Comparison of ENCODE assay signal across 1 cellular context in the genomic region with DNA sequence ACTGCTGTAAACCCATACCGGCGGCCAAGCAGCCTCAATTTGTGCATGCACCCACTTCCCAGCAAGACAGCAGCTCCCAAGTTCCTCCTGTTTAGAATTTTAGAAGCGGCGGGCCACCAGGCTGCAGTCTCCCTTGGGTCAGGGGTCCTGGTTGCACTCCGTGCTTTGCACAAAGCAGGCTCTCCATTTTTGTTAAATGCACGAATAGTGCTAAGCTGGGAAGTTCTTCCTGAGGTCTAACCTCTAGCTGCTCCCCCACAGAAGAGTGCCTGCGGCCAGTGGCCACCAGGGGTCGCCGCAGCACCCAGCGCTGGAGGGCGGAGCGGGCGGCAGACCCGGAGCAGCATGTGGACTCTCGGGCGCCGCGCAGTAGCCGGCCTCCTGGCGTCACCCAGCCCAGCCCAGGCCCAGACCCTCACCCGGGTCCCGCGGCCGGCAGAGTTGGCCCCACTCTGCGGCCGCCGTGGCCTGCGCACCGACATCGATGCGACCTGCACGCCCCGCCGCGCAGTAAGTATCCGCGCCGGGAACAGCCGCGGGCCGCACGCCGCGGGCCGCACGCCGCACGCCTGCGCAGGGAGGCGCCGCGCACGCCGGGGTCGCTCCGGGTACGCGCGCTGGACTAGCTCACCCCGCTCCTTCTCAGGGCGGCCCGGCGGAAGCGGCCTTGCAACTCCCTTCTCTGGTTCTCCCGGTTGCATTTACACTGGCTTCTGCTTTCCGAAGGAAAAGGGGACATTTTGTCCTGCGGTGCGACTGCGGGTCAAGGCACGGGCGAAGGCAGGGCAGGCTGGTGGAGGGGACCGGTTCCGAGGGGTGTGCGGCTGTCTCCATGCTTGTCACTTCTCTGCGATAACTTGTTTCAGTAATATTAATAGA.
TF ChIP-seq lines count a peak whose summit lies in the region.

A gene (plus strand): TSS at position 315 of the 879 bp plus-strand sequence. CDS start 31 bp downstream, at position 346.

TF ChIP-seq in HepG2, 621 proteins besides CTCF, POLR2A, EP300 and RAD21 (continued from another document and continues in another):
- TF ChIP-seq, protein P1, sequence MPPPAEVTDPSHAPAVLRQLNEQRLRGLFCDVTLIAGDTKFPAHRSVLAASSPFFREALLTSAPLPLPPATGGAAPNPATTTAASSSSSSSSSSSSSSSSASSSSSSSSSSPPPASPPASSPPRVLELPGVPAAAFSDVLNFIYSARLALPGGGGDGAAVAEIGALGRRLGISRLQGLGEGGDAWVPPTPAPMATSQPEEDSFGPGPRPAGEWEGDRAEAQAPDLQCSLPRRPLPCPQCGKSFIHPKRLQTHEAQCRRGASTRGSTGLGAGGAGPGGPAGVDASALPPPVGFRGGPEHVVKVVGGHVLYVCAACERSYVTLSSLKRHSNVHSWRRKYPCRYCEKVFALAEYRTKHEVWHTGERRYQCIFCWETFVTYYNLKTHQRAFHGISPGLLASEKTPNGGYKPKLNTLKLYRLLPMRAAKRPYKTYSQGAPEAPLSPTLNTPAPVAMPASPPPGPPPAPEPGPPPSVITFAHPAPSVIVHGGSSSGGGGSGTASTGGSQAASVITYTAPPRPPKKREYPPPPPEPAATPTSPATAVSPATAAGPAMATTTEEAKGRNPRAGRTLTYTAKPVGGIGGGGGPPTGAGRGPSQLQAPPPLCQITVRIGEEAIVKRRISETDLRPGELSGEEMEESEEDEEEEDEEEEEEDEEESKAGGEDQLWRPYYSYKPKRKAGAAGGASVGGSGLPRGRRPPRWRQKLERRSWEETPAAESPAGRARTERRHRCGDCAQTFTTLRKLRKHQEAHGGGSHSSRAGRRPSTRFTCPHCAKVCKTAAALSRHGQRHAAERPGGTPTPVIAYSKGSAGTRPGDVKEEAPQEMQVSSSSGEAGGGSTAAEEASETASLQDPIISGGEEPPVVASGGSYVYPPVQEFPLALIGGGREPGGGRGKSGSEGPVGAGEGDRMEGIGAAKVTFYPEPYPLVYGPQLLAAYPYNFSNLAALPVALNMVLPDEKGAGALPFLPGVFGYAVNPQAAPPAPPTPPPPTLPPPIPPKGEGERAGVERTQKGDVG (CRISPR knock-in tag; IDR thresholded peaks at IDR 0.05; ENCODE audit: borderline replicate concordance) = no peak
- TF ChIP-seq SP1 (IDR thresholded peaks at IDR 0.05) (no peak), SP1 (CRISPR knock-in tag; IDR thresholded peaks at IDR 0.05) (peak; percentile 74), ZNF160 (CRISPR knock-in tag; IDR thresholded peaks at IDR 0.05) (peak; percentile 62; the same call in 1 of the 2 replicates), ZNF652 (CRISPR knock-in tag; IDR thresholded peaks at IDR 0.05; ENCODE audit: borderline replicate concordance, low read depth) (no peak), HIVEP1 (CRISPR knock-in tag; IDR thresholded peaks at IDR 0.05) (0 out of 2 replicates have a peak, but pooled peaks have one; percentile 3), ZNF546 (CRISPR knock-in tag; conservative IDR thresholded peaks at IDR 0.05) (0 out of 2 replicates have a peak, but pooled peaks have one; percentile 25), ATF7-NPFF (CRISPR knock-in tag; IDR thresholded peaks at IDR 0.05; ENCODE audit: low read depth) (peak; percentile 47; the same call in 1 of the 2 replicates), ZFP36L2 (CRISPR knock-in tag; IDR thresholded peaks at IDR 0.05) (no peak), ZNF234 (CRISPR knock-in tag; conservative IDR thresholded peaks at IDR 0.05) (no peak), ZNF264 (CRISPR knock-in tag; IDR thresholded peaks at IDR 0.05) (peak; percentile 69), HES4 (CRISPR knock-in tag; IDR thresholded peaks at IDR 0.05; ENCODE audit: borderline replicate concordance) (peak; percentile 62; the same call in 1 of the 2 replicates), WIZ (CRISPR knock-in tag; IDR thresholded peaks at IDR 0.05) (peak; percentile 18; the same call in 1 of the 2 replicates), ZBTB1 (CRISPR knock-in tag; IDR thresholded peaks at IDR 0.05; ENCODE audit: borderline replicate concordance) (no peak), ZNF468 (CRISPR knock-in tag; IDR thresholded peaks at IDR 0.05) (no peak), KLF9 (CRISPR knock-in tag; IDR thresholded peaks at IDR 0.05; ENCODE audit: low read depth) (no peak), ZNF788 (CRISPR knock-in tag; IDR thresholded peaks at IDR 0.05; ENCODE audit: borderline replicate concordance) (peak; percentile 84), NFKBIZ (CRISPR knock-in tag; IDR thresholded peaks at IDR 0.05) (peak; percentile 53; the same call in 1 of the 2 replicates), ZNF570 (CRISPR knock-in tag; IDR thresholded peaks at IDR 0.05; ENCODE audit: borderline replicate concordance) (no peak), CHD2 (IDR thresholded peaks at IDR 0.05; ENCODE audit: low read depth, low read length) (no peak), MAZ (IDR thresholded peaks at IDR 0.05; ENCODE audit: borderline replicate concordance, low read depth, low read length) (no peak; the same call in 1 of the 2 replicates), MAZ (CRISPR knock-in tag; IDR thresholded peaks at IDR 0.05; ENCODE audit: low read depth) (peak; percentile 86; the same call in 1 of the 2 replicates), CBFB (CRISPR knock-in tag; IDR thresholded peaks at IDR 0.05) (0 out of 2 replicates have a peak, but pooled peaks have one; percentile 79), ZNF563 (CRISPR knock-in tag; IDR thresholded peaks at IDR 0.05) (peak; percentile 77), ERF (CRISPR knock-in tag; IDR thresholded peaks at IDR 0.05) (peak; percentile 56; the same call in 1 of the 2 replicates)
- TF ChIP-seq, protein P2, sequence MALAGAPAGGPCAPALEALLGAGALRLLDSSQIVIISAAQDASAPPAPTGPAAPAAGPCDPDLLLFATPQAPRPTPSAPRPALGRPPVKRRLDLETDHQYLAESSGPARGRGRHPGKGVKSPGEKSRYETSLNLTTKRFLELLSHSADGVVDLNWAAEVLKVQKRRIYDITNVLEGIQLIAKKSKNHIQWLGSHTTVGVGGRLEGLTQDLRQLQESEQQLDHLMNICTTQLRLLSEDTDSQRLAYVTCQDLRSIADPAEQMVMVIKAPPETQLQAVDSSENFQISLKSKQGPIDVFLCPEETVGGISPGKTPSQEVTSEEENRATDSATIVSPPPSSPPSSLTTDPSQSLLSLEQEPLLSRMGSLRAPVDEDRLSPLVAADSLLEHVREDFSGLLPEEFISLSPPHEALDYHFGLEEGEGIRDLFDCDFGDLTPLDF (CRISPR knock-in tag; IDR thresholded peaks at IDR 0.05) = peak; percentile 25
- TF ChIP-seq, protein P3, sequence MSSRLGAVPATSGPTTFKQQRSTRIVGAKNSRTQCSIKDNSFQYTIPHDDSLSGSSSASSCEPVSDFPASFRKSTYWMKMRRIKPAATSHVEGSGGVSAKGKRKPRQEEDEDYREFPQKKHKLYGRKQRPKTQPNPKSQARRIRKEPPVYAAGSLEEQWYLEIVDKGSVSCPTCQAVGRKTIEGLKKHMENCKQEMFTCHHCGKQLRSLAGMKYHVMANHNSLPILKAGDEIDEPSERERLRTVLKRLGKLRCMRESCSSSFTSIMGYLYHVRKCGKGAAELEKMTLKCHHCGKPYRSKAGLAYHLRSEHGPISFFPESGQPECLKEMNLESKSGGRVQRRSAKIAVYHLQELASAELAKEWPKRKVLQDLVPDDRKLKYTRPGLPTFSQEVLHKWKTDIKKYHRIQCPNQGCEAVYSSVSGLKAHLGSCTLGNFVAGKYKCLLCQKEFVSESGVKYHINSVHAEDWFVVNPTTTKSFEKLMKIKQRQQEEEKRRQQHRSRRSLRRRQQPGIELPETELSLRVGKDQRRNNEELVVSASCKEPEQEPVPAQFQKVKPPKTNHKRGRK (CRISPR knock-in tag; IDR thresholded peaks at IDR 0.05) = 0 out of 2 replicates have a peak, but pooled peaks have one; percentile 61
- TF ChIP-seq, protein P4, sequence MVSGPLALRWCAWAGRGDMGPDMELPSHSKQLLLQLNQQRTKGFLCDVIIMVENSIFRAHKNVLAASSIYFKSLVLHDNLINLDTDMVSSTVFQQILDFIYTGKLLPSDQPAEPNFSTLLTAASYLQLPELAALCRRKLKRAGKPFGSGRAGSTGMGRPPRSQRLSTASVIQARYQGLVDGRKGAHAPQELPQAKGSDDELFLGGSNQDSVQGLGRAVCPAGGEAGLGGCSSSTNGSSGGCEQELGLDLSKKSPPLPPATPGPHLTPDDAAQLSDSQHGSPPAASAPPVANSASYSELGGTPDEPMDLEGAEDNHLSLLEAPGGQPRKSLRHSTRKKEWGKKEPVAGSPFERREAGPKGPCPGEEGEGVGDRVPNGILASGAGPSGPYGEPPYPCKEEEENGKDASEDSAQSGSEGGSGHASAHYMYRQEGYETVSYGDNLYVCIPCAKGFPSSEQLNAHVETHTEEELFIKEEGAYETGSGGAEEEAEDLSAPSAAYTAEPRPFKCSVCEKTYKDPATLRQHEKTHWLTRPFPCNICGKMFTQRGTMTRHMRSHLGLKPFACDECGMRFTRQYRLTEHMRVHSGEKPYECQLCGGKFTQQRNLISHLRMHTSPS (CRISPR knock-in tag; IDR thresholded peaks at IDR 0.05; ENCODE audit: low read depth) = no peak
- TF ChIP-seq, protein P5, sequence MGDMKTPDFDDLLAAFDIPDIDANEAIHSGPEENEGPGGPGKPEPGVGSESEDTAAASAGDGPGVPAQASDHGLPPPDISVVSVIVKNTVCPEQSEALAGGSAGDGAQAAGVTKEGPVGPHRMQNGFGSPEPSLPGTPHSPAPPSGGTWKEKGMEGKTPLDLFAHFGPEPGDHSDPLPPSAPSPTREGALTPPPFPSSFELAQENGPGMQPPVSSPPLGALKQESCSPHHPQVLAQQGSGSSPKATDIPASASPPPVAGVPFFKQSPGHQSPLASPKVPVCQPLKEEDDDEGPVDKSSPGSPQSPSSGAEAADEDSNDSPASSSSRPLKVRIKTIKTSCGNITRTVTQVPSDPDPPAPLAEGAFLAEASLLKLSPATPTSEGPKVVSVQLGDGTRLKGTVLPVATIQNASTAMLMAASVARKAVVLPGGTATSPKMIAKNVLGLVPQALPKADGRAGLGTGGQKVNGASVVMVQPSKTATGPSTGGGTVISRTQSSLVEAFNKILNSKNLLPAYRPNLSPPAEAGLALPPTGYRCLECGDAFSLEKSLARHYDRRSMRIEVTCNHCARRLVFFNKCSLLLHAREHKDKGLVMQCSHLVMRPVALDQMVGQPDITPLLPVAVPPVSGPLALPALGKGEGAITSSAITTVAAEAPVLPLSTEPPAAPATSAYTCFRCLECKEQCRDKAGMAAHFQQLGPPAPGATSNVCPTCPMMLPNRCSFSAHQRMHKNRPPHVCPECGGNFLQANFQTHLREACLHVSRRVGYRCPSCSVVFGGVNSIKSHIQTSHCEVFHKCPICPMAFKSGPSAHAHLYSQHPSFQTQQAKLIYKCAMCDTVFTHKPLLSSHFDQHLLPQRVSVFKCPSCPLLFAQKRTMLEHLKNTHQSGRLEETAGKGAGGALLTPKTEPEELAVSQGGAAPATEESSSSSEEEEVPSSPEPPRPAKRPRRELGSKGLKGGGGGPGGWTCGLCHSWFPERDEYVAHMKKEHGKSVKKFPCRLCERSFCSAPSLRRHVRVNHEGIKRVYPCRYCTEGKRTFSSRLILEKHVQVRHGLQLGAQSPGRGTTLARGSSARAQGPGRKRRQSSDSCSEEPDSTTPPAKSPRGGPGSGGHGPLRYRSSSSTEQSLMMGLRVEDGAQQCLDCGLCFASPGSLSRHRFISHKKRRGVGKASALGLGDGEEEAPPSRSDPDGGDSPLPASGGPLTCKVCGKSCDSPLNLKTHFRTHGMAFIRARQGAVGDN (CRISPR knock-in tag; IDR thresholded peaks at IDR 0.05) = peak; percentile 93
- TF ChIP-seq, protein P6, sequence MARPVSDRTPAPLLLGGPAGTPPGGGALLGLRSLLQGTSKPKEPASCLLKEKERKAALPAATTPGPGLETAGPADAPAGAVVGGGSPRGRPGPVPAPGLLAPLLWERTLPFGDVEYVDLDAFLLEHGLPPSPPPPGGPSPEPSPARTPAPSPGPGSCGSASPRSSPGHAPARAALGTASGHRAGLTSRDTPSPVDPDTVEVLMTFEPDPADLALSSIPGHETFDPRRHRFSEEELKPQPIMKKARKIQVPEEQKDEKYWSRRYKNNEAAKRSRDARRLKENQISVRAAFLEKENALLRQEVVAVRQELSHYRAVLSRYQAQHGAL (CRISPR knock-in tag; IDR thresholded peaks at IDR 0.05; ENCODE audit: not compliant biosample characterization) = peak; percentile 26
- TF ChIP-seq, protein P7, sequence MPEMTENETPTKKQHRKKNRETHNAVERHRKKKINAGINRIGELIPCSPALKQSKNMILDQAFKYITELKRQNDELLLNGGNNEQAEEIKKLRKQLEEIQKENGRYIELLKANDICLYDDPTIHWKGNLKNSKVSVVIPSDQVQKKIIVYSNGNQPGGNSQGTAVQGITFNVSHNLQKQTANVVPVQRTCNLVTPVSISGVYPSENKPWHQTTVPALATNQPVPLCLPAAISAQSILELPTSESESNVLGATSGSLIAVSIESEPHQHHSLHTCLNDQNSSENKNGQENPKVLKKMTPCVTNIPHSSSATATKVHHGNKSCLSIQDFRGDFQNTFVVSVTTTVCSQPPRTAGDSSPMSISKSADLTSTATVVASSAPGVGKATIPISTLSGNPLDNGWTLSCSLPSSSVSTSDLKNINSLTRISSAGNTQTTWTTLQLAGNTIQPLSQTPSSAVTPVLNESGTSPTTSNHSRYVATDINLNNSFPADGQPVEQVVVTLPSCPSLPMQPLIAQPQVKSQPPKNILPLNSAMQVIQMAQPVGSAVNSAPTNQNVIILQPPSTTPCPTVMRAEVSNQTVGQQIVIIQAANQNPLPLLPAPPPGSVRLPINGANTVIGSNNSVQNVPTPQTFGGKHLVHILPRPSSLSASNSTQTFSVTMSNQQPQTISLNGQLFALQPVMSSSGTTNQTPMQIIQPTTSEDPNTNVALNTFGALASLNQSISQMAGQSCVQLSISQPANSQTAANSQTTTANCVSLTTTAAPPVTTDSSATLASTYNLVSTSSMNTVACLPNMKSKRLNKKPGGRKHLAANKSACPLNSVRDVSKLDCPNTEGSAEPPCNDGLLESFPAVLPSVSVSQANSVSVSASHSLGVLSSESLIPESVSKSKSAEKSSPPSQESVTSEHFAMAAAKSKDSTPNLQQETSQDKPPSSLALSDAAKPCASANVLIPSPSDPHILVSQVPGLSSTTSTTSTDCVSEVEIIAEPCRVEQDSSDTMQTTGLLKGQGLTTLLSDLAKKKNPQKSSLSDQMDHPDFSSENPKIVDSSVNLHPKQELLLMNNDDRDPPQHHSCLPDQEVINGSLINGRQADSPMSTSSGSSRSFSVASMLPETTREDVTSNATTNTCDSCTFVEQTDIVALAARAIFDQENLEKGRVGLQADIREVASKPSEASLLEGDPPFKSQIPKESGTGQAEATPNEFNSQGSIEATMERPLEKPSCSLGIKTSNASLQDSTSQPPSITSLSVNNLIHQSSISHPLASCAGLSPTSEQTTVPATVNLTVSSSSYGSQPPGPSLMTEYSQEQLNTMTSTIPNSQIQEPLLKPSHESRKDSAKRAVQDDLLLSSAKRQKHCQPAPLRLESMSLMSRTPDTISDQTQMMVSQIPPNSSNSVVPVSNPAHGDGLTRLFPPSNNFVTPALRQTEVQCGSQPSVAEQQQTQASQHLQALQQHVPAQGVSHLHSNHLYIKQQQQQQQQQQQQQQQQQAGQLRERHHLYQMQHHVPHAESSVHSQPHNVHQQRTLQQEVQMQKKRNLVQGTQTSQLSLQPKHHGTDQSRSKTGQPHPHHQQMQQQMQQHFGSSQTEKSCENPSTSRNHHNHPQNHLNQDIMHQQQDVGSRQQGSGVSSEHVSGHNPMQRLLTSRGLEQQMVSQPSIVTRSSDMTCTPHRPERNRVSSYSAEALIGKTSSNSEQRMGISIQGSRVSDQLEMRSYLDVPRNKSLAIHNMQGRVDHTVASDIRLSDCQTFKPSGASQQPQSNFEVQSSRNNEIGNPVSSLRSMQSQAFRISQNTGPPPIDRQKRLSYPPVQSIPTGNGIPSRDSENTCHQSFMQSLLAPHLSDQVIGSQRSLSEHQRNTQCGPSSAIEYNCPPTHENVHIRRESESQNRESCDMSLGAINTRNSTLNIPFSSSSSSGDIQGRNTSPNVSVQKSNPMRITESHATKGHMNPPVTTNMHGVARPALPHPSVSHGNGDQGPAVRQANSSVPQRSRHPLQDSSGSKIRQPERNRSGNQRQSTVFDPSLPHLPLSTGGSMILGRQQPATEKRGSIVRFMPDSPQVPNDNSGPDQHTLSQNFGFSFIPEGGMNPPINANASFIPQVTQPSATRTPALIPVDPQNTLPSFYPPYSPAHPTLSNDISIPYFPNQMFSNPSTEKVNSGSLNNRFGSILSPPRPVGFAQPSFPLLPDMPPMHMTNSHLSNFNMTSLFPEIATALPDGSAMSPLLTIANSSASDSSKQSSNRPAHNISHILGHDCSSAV (CRISPR knock-in tag; IDR thresholded peaks at IDR 0.05; ENCODE audit: borderline replicate concordance) = no peak
